In genomic region chr13:71977028-71977427, GRCh38 we compare ENCODE assay signal across 27 cellular contexts.
"Had no signal": no experiment of that assay in that cellular context is flagged by ENCODE, and none has a peak within 500 bp of the region (broad histone marks: within the 10 kb centered on the region; RNA-seq: fewer than 3 reads in every experiment).

No MANE protein-coding gene starts in this region.

- DNase-seq: stimulated activated CD4-positive, alpha-beta T cell treated with anti-CD3 and anti-CD28 coated beads, Interleukin-2, amount 100 ng/mL, for 48 hours; stimulated activated CD4-positive, alpha-beta T cell treated with anti-CD3 and anti-CD28 coated beads, Interleukin-4, amount 100 ng/mL, for 1 hour; stimulated activated CD4-positive, alpha-beta T cell treated with anti-CD3 and anti-CD28 coated beads, Interleukin-4, amount 100 ng/mL, for 24 hours; stimulated activated CD4-positive, alpha-beta T cell treated with anti-CD3 and anti-CD28 coated beads, Interleukin-4, amount 100 ng/mL, for 4 hours; stimulated activated CD8-positive, alpha-beta memory T cell treated with anti-CD3 and anti-CD28 coated beads, Interleukin-4, amount 100 ng/mL, for 48 hours; stimulated activated naive B cell treated with anti-CD40 and anti-IgM and Interleukin-4, amounts not matched to agents 10 μg/mL and 1 μg/mL and 100 μg/mL, for 72 hours; stimulated activated naive CD4-positive, alpha-beta T cell; stimulated activated naive CD4-positive, alpha-beta T cell treated with Interleukin-2 at 50 U/mL for 16 hours; stimulated activated naive CD8-positive, alpha-beta T cell treated with anti-CD3 and anti-CD28 coated beads, Interleukin-15, amount 100 ng/mL, for 72 hours; stimulated activated naive CD8-positive, alpha-beta T cell treated with anti-CD3 and anti-CD28 coated beads, Interleukin-15, Interleukin-2, amounts not matched to agents 100 U/mL and 50 U/mL, for 24 hours; stomach; substantia nigra; testis; thyroid gland; tibial artery; transverse colon; trophoblast cell; upper lobe of left lung; upper lobe of right lung; uterus had no signal

- H3K4me1 ChIP-seq: stomach, suprapubic skin, testis, thyroid gland, tibial artery, tibial nerve, transverse colon, upper lobe of left lung, upper lobe of right lung, uterus, vagina had no signal

- H3K36me3 ChIP-seq: stomach, suprapubic skin, thoracic aorta, thyroid gland, tibial artery, tibial nerve, transverse colon, upper lobe of left lung, upper lobe of right lung, uterus, vagina had no signal

- ATAC-seq: stimulated activated effector memory CD8-positive, alpha-beta T cell treated with anti-CD3 and anti-CD28 coated beads, Interleukin-12 subunit alpha, Interleukin-12 subunit beta, amount 100 ng/mL, for 72 hours; stimulated activated memory B cell treated with anti-CD40 and anti-IgM and Interleukin-4, amounts not matched to agents 10 μg/mL and 1 μg/mL and 100 μg/mL, for 72 hours; stimulated activated naive B cell treated with anti-CD40 and anti-IgM and Interleukin-4, amounts not matched to agents 10 μg/mL and 1 μg/mL and 100 μg/mL, for 72 hours; stimulated activated naive CD8-positive, alpha-beta T cell treated with anti-CD3 and anti-CD28 coated beads, Interleukin-15, amount 100 ng/mL, for 72 hours; stimulated activated naive CD8-positive, alpha-beta T cell treated with anti-CD3 and anti-CD28 coated beads, Interleukin-15, Interleukin-2, amounts not matched to agents 100 U/mL and 50 U/mL, for 24 hours; upper lobe of right lung had no signal

- FAIRE-seq: urothelium cell line had no signal

- H3K27ac ChIP-seq: stomach, suprapubic skin, testis, thoracic aorta, thyroid gland, tibial artery, tibial nerve, transverse colon, upper lobe of left lung, upper lobe of right lung, uterus, vagina had no signal

- H3K4me3 ChIP-seq: stomach, suprapubic skin, testis, thoracic aorta, thyroid gland, tibial artery, tibial nerve, transverse colon, upper lobe of left lung, upper lobe of right lung, uterus, vagina had no signal

- H3K9me3 ChIP-seq: testis, thoracic aorta, thyroid gland, tibial artery, transverse colon, upper lobe of left lung, upper lobe of right lung, uterus, vagina had no signal

- H3K27me3 ChIP-seq: stomach, suprapubic skin, testis, thyroid gland, tibial artery, tibial nerve, transverse colon, upper lobe of left lung, upper lobe of right lung, uterus, vagina had no signal
